Comparison of ENCODE assay signal across 3 cellular contexts in the genomic region with DNA sequence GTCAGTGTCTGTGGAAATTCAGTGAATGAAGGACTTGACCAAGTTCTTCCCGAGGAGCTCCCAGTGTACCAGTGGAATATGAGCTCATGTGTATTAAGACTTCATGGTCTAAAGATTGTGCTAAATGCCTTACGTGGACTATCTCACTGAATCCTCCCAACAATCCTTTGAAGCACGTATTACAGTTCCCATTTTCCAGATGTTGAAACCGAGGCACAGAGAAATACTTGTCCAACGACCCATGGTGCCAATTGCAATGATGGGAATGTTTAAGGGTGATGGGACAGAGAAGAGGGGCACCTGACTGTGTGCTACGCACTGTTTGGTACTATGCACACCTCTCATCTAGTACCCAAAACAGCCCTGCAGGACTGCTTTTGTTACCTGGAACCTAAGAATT.
TF ChIP-seq lines count a peak whose summit lies in the region.

No MANE protein-coding gene starts in this region.

TF ChIP-seq in HepG2, 621 proteins besides CTCF, POLR2A, EP300 and RAD21:
- TF ChIP-seq ZNF629 (CRISPR knock-in tag; conservative IDR thresholded peaks at IDR 0.05) (peak; percentile 74; the same call in 1 of the 2 replicates), MEIS2 (CRISPR knock-in tag; IDR thresholded peaks at IDR 0.05) (no peak), ZC3H4 (CRISPR knock-in tag; IDR thresholded peaks at IDR 0.05; ENCODE audit: borderline replicate concordance) (no peak)

TF ChIP-seq in K562, 482 proteins besides CTCF, POLR2A, EP300 and RAD21:
- TF ChIP-seq, protein P1, sequence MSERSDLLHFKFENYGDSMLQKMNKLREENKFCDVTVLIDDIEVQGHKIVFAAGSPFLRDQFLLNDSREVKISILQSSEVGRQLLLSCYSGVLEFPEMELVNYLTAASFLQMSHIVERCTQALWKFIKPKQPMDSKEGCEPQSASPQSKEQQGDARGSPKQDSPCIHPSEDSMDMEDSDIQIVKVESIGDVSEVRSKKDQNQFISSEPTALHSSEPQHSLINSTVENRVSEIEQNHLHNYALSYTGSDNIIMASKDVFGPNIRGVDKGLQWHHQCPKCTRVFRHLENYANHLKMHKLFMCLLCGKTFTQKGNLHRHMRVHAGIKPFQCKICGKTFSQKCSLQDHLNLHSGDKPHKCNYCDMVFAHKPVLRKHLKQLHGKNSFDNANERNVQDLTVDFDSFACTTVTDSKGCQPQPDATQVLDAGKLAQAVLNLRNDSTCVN (CRISPR knock-in tag; IDR thresholded peaks at IDR 0.05): no peak
- TF ChIP-seq XRCC3 (IDR thresholded peaks at IDR 0.05): no peak
- no peak for TF ChIP-seq TAF7 (tag; IDR thresholded peaks at IDR 0.05)
- peak; percentile 74 for TF ChIP-seq RBM25 (IDR thresholded peaks at IDR 0.05; ENCODE audit: low read depth, low read length, severe bottlenecking)

TF ChIP-seq in H1, 55 proteins besides CTCF, POLR2A, EP300 and RAD21:
- peak; percentile 46; the same call in 1 of the 2 replicates for TF ChIP-seq KDM1A (IDR thresholded peaks at IDR 0.05; ENCODE audit: borderline replicate concordance, low read length)
- TF ChIP-seq YY1 (IDR thresholded peaks at IDR 0.05; ENCODE audit: low read depth, low read length): no peak
- TF ChIP-seq BRCA1 (IDR thresholded peaks at IDR 0.05; ENCODE audit: low read depth, low read length): no peak
- TF ChIP-seq ASH2L (IDR thresholded peaks at IDR 0.05; ENCODE audit: low read length): no peak
- TF ChIP-seq TAF1 (IDR thresholded peaks at IDR 0.05; ENCODE audit: low read depth, low read length): no peak
- TF ChIP-seq MAX (IDR thresholded peaks at IDR 0.05): no peak
- TF ChIP-seq RBBP5 (IDR thresholded peaks at IDR 0.05; ENCODE audit: borderline replicate concordance, low read depth, low read length): no peak
TF ChIP-seq in H1: peak in this region for 1.
